In the genomic region with DNA sequence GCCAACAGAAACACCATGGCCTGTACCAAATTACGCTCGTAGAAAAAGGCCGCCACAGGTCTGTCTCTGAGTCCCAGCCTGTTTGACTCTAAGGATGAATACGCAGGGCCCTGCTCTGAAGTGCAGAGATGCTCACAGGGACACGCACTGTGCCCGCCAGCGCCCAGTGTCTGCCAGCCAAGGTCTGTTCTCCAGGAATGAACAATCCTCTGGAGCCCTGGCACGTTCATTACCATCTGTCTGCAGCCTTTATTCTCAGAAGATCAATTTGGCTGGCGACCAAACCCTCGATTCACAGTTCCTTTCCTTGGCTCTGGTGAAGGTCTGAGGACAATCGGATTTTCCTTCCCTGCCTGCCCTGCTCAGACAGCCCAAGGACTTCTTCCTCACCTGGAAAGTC, we compare ENCODE assay signal across 20 cellular contexts.
DNase-seq lines count a peak whose midpoint lies in the region; ATAC-seq, FAIRE-seq and TF ChIP-seq lines count a peak whose summit lies in the region.
"Had no signal": no experiment of that assay in that cellular context is flagged by ENCODE, and none has a peak within 500 bp of the region (broad histone marks: within the 10 kb centered on the region; RNA-seq: fewer than 3 reads in every experiment).

No MANE protein-coding gene starts in this region.

- H3K27ac ChIP-seq in BLaER1, result peak overlapping the region; percentile 83
- no peak overlapping the region for H3K27ac ChIP-seq in upper lobe of left lung
- H3K27ac ChIP-seq: right lobe of liver had no signal

- WGBS in upper lobe of left lung, 2 donors, result 87 to 94% methylated on average over 11 of the region's 11 CpGs

- no peaks in the 10 kb centered on the region for H3K9me3 ChIP-seq in BLaER1
- no peaks in the 10 kb centered on the region for H3K9me3 ChIP-seq in upper lobe of left lung
- H3K9me3 ChIP-seq: right lobe of liver had no signal

- TF ChIP-seq POLR2A in upper lobe of left lung (IDR thresholded peaks at IDR 0.05), result no peak

- ATAC-seq in upper lobe of left lung (ENCODE audit: low FRiP score in 2 of 2), result no peak
- ATAC-seq: activated naive CD4-positive, alpha-beta T cell treated with anti-CD3 and anti-CD28 coated beads, Interleukin-2, amount 50 U/mL, for 72 hours; HCT116 had no signal

- no peaks in the 10 kb centered on the region for H4K20me1 ChIP-seq in BLaER1

- TF ChIP-seq EP300 in upper lobe of left lung (IDR thresholded peaks at IDR 0.05), result no peak

- H3K4me1 ChIP-seq in BLaER1 (peaks cover 88% of the 10 kb centered on the region), upper lobe of left lung (no peaks in the 10 kb centered on the region)
- H3K4me1 ChIP-seq: right lobe of liver had no signal

- H3K4me3 ChIP-seq in BLaER1 (no peak overlapping the region), upper lobe of left lung (no peak overlapping the region)
- H3K4me3 ChIP-seq: right lobe of liver had no signal

- FAIRE-seq in frontal cortex (lab: Jason Lieb, UNC), result no peak

- TF ChIP-seq CTCF in GM13976 (IDR thresholded peaks at IDR 0.05; ENCODE audit: borderline replicate concordance, control extremely low read depth, extremely low read depth, insufficient read depth, missing control alignments), result no peak
- no peak for TF ChIP-seq CTCF in upper lobe of left lung (IDR thresholded peaks at IDR 0.05)

- H3K36me3 ChIP-seq in BLaER1 (peaks cover 45% of the 10 kb centered on the region), upper lobe of left lung (peaks cover 24 to 93% (median 80%) of the 10 kb centered on the region in 4 donors)

- in situ Hi-C loops in GM13976 (cut with MboI; ENCODE audit: low sequenced_read_pairs, unreplicated experiment), result no loop called here

- peak; percentile 47 for DNase-seq in NCI-H1092 (lab: John Stamatoyannopoulos, UW)
- DNase-seq in NCI-H345 (lab: John Stamatoyannopoulos, UW), result peak; percentile 50
- DNase-seq in cerebellum (ENCODE audit: low spot score), result peak; percentile 73
- DNase-seq in activated naive CD4-positive, alpha-beta T cell treated with Interleukin-2 at 50 U/mL for 16 hours, result no peak
- DNase-seq in GM13976 (ENCODE audit: low spot score), result no peak
- DNase-seq in upper lobe of left lung, result no peak
- DNase-seq in frontal cortex (ENCODE audit: low spot score in 2 of 2), result no peak
- DNase-seq: activated CD4-positive, alpha-beta memory T cell treated with anti-CD3 and anti-CD28 coated beads, Interleukin-2, amount 10 ng/mL, durations not matched to agents 7 days and 5 days; activated T-cell treated with anti-CD3 and anti-CD28 coated beads, Interleukin-2, amount 50 U/mL, for 1 hour; CD8-positive, alpha-beta memory T cell; erythroblast; IMR-90; MM.1S; NCI-H226; right lobe of liver; stimulated activated naive CD8-positive, alpha-beta T cell treated with anti-CD3 and anti-CD28 coated beads, Interleukin-15, amount 100 ng/mL, for 72 hours; T-helper 1 cell had no signal

- no peaks in the 10 kb centered on the region for H3K27me3 ChIP-seq in BLaER1
- no peaks in the 10 kb centered on the region for H3K27me3 ChIP-seq in upper lobe of left lung
- H3K27me3 ChIP-seq: right lobe of liver had no signal

- no peak overlapping the region for H3K9ac ChIP-seq in BLaER1

- peak overlapping the region; percentile 85 for H3K4me2 ChIP-seq in BLaER1

Comparison
In these comparisons a context has a peak if more than half of its experiments do, and no peak if none do; other contexts are left out.
1. DNase-seq: peak in NCI-H1092 (single experiment), NCI-H345 (single experiment) and cerebellum (single experiment); none in activated naive CD4-positive, alpha-beta T cell treated with Interleukin-2 at 50 U/mL for 16 hours (single experiment), GM13976 (single experiment), upper lobe of left lung (0 of 2) and frontal cortex (0 of 2).